Comparison of ENCODE assay signal across 8 cellular contexts in the genomic region with DNA sequence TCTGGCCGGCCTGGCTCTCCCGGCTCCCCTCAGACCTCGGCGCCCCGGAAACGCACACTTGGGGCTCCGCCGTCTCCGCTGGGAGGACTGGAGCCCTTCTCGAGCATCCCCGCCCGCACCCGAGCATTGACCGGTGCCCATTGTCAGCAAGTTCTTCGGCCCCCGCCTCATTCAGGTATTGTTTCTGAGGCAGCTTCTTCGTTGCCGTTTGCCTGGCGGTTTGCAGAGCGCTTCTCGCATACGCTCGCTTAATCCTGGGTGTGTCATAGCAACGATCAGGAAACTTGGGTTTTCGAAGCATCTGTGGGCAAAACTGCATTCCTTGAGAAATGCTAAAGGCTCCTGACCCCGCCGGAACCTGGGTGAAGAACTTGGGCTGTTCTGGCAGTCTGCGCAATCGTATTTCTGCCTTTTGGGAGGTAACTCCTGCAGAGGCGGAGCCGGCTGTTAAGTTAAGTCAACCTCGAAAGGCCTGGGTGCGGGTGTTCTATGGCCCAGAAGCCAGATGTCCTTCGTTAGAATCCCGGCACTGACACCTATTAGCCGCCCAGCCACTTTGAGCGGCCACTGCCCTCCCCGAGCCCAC. TPM values are rescaled to one million over a fixed set of nuclear protein-coding genes. Genes with fewer than 3 reads are reported as not detected.
DNase-seq lines count a peak whose midpoint lies in the region; ATAC-seq and TF ChIP-seq lines count a peak whose summit lies in the region.

No MANE protein-coding gene starts in this region.

- H3K9ac ChIP-seq in OCI-LY1 (ENCODE audit: low read length): peak overlapping the region; percentile 78

- H3K36me3 ChIP-seq in OCI-LY1 (ENCODE audit: insufficient read depth, low read length): peaks cover 9% of the 10 kb centered on the region

- TF ChIP-seq CTCF in OCI-LY1 (IDR thresholded peaks at IDR 0.05; ENCODE audit: low read length): no peak
- TF ChIP-seq CTCF in progenitor cell of endocrine pancreas (IDR thresholded peaks at IDR 0.05; ENCODE audit: unreplicated experiment): no peak

- peaks cover 42% of the 10 kb centered on the region for H3K4me1 Mint-ChIP-seq in progenitor cell of endocrine pancreas (ENCODE audit: low read depth)

- peak overlapping the region; percentile 87 for H3K4me3 Mint-ChIP-seq in progenitor cell of endocrine pancreas (ENCODE audit: low read depth)

- H3K9me3 Mint-ChIP-seq in activated naive CD4-positive, alpha-beta T cell treated with anti-CD3 and anti-CD28 coated beads, Interleukin-2, amount 50 U/mL, for 72 hours: peaks cover 0 to 4% of the 10 kb centered on the region in 2 donors
- H3K9me3 Mint-ChIP-seq in progenitor cell of endocrine pancreas (ENCODE audit: low read depth): no peaks in the 10 kb centered on the region

- DNase-seq in AG08396 (ENCODE audit: low spot score): peak; percentile 47
- DNase-seq in activated naive CD4-positive, alpha-beta T cell treated with anti-CD3 and anti-CD28 coated beads, Interleukin-2, amount 50 U/mL, for 72 hours (ENCODE audit: low spot score in 2 of 2): peak in 1 of 2 donors; percentile 34
- DNase-seq in left cardiac atrium: peak; percentile 36
- no peak for DNase-seq in progenitor cell of endocrine pancreas (ENCODE audit: low spot score, unreplicated experiment)
- no peak for DNase-seq in globus pallidus (ENCODE audit: low spot score)

- H3K4me1 ChIP-seq in OCI-LY1 (ENCODE audit: insufficient read depth, low read length, severe bottlenecking): peaks cover 36% of the 10 kb centered on the region

- no peak overlapping the region for H2AFZ ChIP-seq in OCI-LY1 (ENCODE audit: low read length)

- peak overlapping the region; percentile 77 for H3K4me3 ChIP-seq in OCI-LY1 (ENCODE audit: low read depth, low read length, poor library complexity, severe bottlenecking)

- no peaks in the 10 kb centered on the region for H4K20me1 ChIP-seq in OCI-LY1 (ENCODE audit: insufficient read depth, low read length)

- H3K79me2 ChIP-seq in OCI-LY1 (ENCODE audit: insufficient read depth, low read length): peaks cover 74% of the 10 kb centered on the region

- ATAC-seq in GM18873 (IDR thresholded peaks at IDR 0.05; ENCODE audit: low FRiP score, unreplicated experiment) (peak; percentile 22), HG03139 (IDR thresholded peaks at IDR 0.05; ENCODE audit: unreplicated experiment) (peak; percentile 11), left cardiac atrium (peak; percentile 15 to 63)
- peak; percentile 3 to 7 for ATAC-seq in activated naive CD4-positive, alpha-beta T cell treated with anti-CD3 and anti-CD28 coated beads, Interleukin-2, amount 50 U/mL, for 72 hours

- intact Hi-C loops in left cardiac atrium (cut with DNase I): loop anchor here in 1 of 2 donors (2.0 kb wide), 1 partner anchor 27 kb away; no protein-coding TSS in a partner anchor

- H3K27me3 ChIP-seq in OCI-LY1 (ENCODE audit: insufficient read depth, low read length): no peaks in the 10 kb centered on the region

- H3F3A ChIP-seq in OCI-LY1 (ENCODE audit: insufficient read depth, low read length): no peaks in the 10 kb centered on the region

- H3K27ac Mint-ChIP-seq in activated naive CD4-positive, alpha-beta T cell treated with anti-CD3 and anti-CD28 coated beads, Interleukin-2, amount 50 U/mL, for 72 hours: peak overlapping the region; percentile 72 to 87
- H3K27ac Mint-ChIP-seq in progenitor cell of endocrine pancreas: peak overlapping the region; percentile 93

- peaks cover 3% of the 10 kb centered on the region; the same call in 1 of the 2 replicates for H3K9me3 ChIP-seq in OCI-LY1 (ENCODE audit: low read length)

- peaks cover 9 to 23% of the 10 kb centered on the region in 2 donors for H3K36me3 Mint-ChIP-seq in activated naive CD4-positive, alpha-beta T cell treated with anti-CD3 and anti-CD28 coated beads, Interleukin-2, amount 50 U/mL, for 72 hours
- H3K36me3 Mint-ChIP-seq in progenitor cell of endocrine pancreas (ENCODE audit: insufficient read depth): peaks cover 9% of the 10 kb centered on the region

- H3K27me3 Mint-ChIP-seq in progenitor cell of endocrine pancreas: no peaks in the 10 kb centered on the region

- no peaks in the 10 kb centered on the region for H3K9me2 ChIP-seq in OCI-LY1 (ENCODE audit: low read depth, low read length)

- H3K27ac ChIP-seq in OCI-LY1 (ENCODE audit: low read depth, low read length, poor library complexity, severe bottlenecking): peak overlapping the region; percentile 9

- H3K4me2 ChIP-seq in OCI-LY1 (ENCODE audit: low read length): peak overlapping the region; percentile 88

RNA-seq across cellular contexts. Expression of a gene that starts 0.5 kb away (rescaled TPM):
- 10 to 100 TPM; 16.0 to 24.7 TPM for total RNA-seq in activated naive CD4-positive, alpha-beta T cell treated with anti-CD3 and anti-CD28 coated beads, Interleukin-2, amount 50 U/mL, for 72 hours
- 10 to 100 TPM; 10.2 to 11.2 TPM for total RNA-seq in left cardiac atrium
- total RNA-seq in progenitor cell of endocrine pancreas: 26.0 and 27.3 TPM in 2 replicates

RNA-seq across cellular contexts. Expression of a gene that starts 0.7 kb away (rescaled TPM):
- 10 to 100 TPM; 21.2 to 23.3 TPM for total RNA-seq in activated naive CD4-positive, alpha-beta T cell treated with anti-CD3 and anti-CD28 coated beads, Interleukin-2, amount 50 U/mL, for 72 hours
- 10 to 100 TPM; 12.4 to 13.3 TPM for total RNA-seq in left cardiac atrium
- total RNA-seq in progenitor cell of endocrine pancreas: 24.5 and 25.1 TPM in 2 replicates

RNA-seq across cellular contexts. Expression of a gene that starts 28.1 kb away (rescaled TPM):
- total RNA-seq in activated naive CD4-positive, alpha-beta T cell treated with anti-CD3 and anti-CD28 coated beads, Interleukin-2, amount 50 U/mL, for 72 hours: 1 to 10 TPM in 1 of 2 donors, under 1 TPM in 1; 0.80 to 2.4 TPM
- total RNA-seq in left cardiac atrium (under 1 TPM; 0.47 to 0.73 TPM), progenitor cell of endocrine pancreas (4.0 and 5.9 TPM in 2 replicates)

Comparison
In these comparisons a context has a peak if more than half of its experiments do, and no peak if none do; other contexts are left out.
1. DNase-seq: peak in AG08396 (single experiment) and left cardiac atrium (single experiment); none in progenitor cell of endocrine pancreas (single experiment) and globus pallidus (single experiment).
2. Peak in every context shown above with its lines, with median percentiles within 50 percentile points of each other: ATAC-seq.